ENCODE assay signal across 14 cellular contexts in genomic region chr7:73428697-73429005, GRCh38. TPM values are rescaled to one million over a fixed set of nuclear protein-coding genes. Genes with fewer than 3 reads are reported as not detected.
"Had no signal": no experiment of that assay in that cellular context is flagged by ENCODE, and none has a peak within 500 bp of the region (broad histone marks: within the 10 kb centered on the region; RNA-seq: fewer than 3 reads in every experiment).

No MANE protein-coding gene starts in this region.

- H3K27me3 Mint-ChIP-seq: brain had no signal

- H3K27ac ChIP-seq: tibial artery, uterus had no signal

- ATAC-seq: activated CD8-positive, alpha-beta T cell treated with anti-CD3 and anti-CD28 coated beads, Interleukin-2, amount 10 ng/mL, durations not matched to agents 7 days and 5 days; naive thymus-derived CD4-positive, alpha-beta T cell; stimulated activated naive CD8-positive, alpha-beta T cell treated with anti-CD3 and anti-CD28 coated beads, Interleukin-15, Interleukin-2, amounts not matched to agents 100 U/mL and 50 U/mL, for 24 hours had no signal

- H3K9me3 Mint-ChIP-seq: activated CD4-positive, alpha-beta T cell treated with anti-CD3 and anti-CD28 coated beads, Interleukin-2, amount 10 ng/mL, durations not matched to agents 24 days and 14 days; activated naive CD4-positive, alpha-beta T cell treated with anti-CD3 and anti-CD28 coated beads for 36 hours; activated T-cell treated with anti-CD3 and anti-CD28 coated beads, Interleukin-2, amount 50 U/mL, for 24 hours had no signal

- DNase-seq: activated CD4-positive, alpha-beta T cell treated with anti-CD3 and anti-CD28 coated beads, Interleukin-2, amount 10 ng/mL, durations not matched to agents 24 days and 14 days; activated CD8-positive, alpha-beta T cell treated with anti-CD3 and anti-CD28 coated beads, Interleukin-2, amount 10 ng/mL, durations not matched to agents 7 days and 5 days; activated naive CD4-positive, alpha-beta T cell treated with anti-CD3 and anti-CD28 coated beads for 36 hours; activated T-cell treated with anti-CD3 and anti-CD28 coated beads, Interleukin-2, amount 50 U/mL, for 24 hours; erythroblast; foreskin melanocyte; mesenchymal stem cell; naive thymus-derived CD4-positive, alpha-beta T cell; stimulated activated naive CD8-positive, alpha-beta T cell treated with anti-CD3 and anti-CD28 coated beads, Interleukin-15, Interleukin-2, amounts not matched to agents 100 U/mL and 50 U/mL, for 24 hours; T1000; tibial artery; uterus had no signal

- H3K27ac Mint-ChIP-seq: activated CD4-positive, alpha-beta T cell treated with anti-CD3 and anti-CD28 coated beads, Interleukin-2, amount 10 ng/mL, durations not matched to agents 24 days and 14 days; activated CD8-positive, alpha-beta T cell treated with anti-CD3 and anti-CD28 coated beads, Interleukin-2, amount 10 ng/mL, durations not matched to agents 7 days and 5 days; activated naive CD4-positive, alpha-beta T cell treated with anti-CD3 and anti-CD28 coated beads for 36 hours; activated T-cell treated with anti-CD3 and anti-CD28 coated beads, Interleukin-2, amount 50 U/mL, for 24 hours; brain; naive thymus-derived CD4-positive, alpha-beta T cell had no signal

- H3K4me3 Mint-ChIP-seq: activated CD4-positive, alpha-beta T cell treated with anti-CD3 and anti-CD28 coated beads, Interleukin-2, amount 10 ng/mL, durations not matched to agents 24 days and 14 days; activated CD8-positive, alpha-beta T cell treated with anti-CD3 and anti-CD28 coated beads, Interleukin-2, amount 10 ng/mL, durations not matched to agents 7 days and 5 days; activated naive CD4-positive, alpha-beta T cell treated with anti-CD3 and anti-CD28 coated beads for 36 hours; activated T-cell treated with anti-CD3 and anti-CD28 coated beads, Interleukin-2, amount 50 U/mL, for 24 hours; naive thymus-derived CD4-positive, alpha-beta T cell had no signal

- H3K4me3 ChIP-seq: tibial artery, uterus had no signal

- H3K9me3 ChIP-seq: tibial artery had no signal

- H3K36me3 Mint-ChIP-seq: brain; naive thymus-derived CD4-positive, alpha-beta T cell had no signal

- H3K36me3 ChIP-seq: tibial artery, uterus had no signal

RNA-seq across cellular contexts. Expression of gene FZD9, which starts 4.9 kb away (rescaled TPM):
- total RNA-seq: T-helper 1 cell treated with Interleukin-12 subunit alpha and Interleukin-12 subunit beta and Interleukin-4 antibody, amounts not matched to agents 30 ng/mL and 1 ng/mL, for 36 hours had no signal
